ENCODE assay signal across 16 cellular contexts in genomic region chr4:122889726-122890125, GRCh38. TPM values are rescaled to one million over a fixed set of nuclear protein-coding genes. Genes with fewer than 3 reads are reported as not detected.
DNase-seq lines count a peak whose midpoint lies in the region; ATAC-seq, FAIRE-seq and TF ChIP-seq lines count a peak whose summit lies in the region.
"Had no signal": no experiment of that assay in that cellular context is flagged by ENCODE, and none has a peak within 500 bp of the region (broad histone marks: within the 10 kb centered on the region; RNA-seq: fewer than 3 reads in every experiment).

No MANE protein-coding gene starts in this region.

- no peaks in the 10 kb centered on the region for H3K9me1 ChIP-seq in endothelial cell of umbilical vein (replicated peaks; ENCODE audit: control insufficient read depth, extremely low read depth, insufficient read depth, low read length)

- peak overlapping the region; percentile 29 for H3K9ac ChIP-seq in endothelial cell of umbilical vein (replicated peaks; ENCODE audit: extremely low read depth, insufficient read depth, low read length)
- H3K9ac ChIP-seq: parathyroid adenoma had no signal

- peak; percentile 18 for DNase-seq in MG63
- DNase-seq in endothelial cell of umbilical vein (ENCODE audit: low read depth, low spot score): no peak
- no peak for DNase-seq in suprapubic skin (ENCODE audit: low spot score in 2 of 2)
- DNase-seq in activated naive CD4-positive, alpha-beta T cell treated with anti-CD3 and anti-CD28 coated beads for 36 hours: no peak
- DNase-seq in middle frontal gyrus (ENCODE audit: extremely low spot score, low spot score): no peak
- DNase-seq in DMS 273 treated with DMSO at 0.1 percent for 48 hours (lab: John Stamatoyannopoulos, UW): no peak
- DNase-seq: activated CD4-positive, alpha-beta T cell treated with anti-CD3 and anti-CD28 coated beads, Interleukin-2, amount 50 U/mL, for 1 hour; activated T-cell treated with anti-CD3 and anti-CD28 coated beads for 4 hours; anterior cingulate cortex; NCI-H146; stimulated activated CD4-positive, alpha-beta T cell treated with anti-CD3 and anti-CD28 coated beads, Interleukin-4, amount 100 ng/mL, for 1 hour; T-cell had no signal

- no peaks in the 10 kb centered on the region for H3K79me2 ChIP-seq in endothelial cell of umbilical vein (ENCODE audit: control insufficient read depth, insufficient read depth, low read length)
- H3K79me2 ChIP-seq: parathyroid adenoma had no signal

- no peaks in the 10 kb centered on the region for H3K27me3 Mint-ChIP-seq in activated naive CD4-positive, alpha-beta T cell treated with anti-CD3 and anti-CD28 coated beads for 36 hours (ENCODE audit: low read depth)
- H3K27me3 Mint-ChIP-seq: T-cell had no signal

- peak; percentile 71 for FAIRE-seq in endothelial cell of umbilical vein (lab: Jason Lieb, UNC)

- 30% methylated on average over 1 of the region's 1 CpG for WGBS in suprapubic skin

- intact Hi-C loops in endothelial cell of umbilical vein (cut with micrococcal nuclease): loop anchor here (2.0 kb wide), 1 partner anchor 63 kb away; the partner anchor contains the start of gene FGF2
- intact Hi-C loops in activated naive CD4-positive, alpha-beta T cell treated with anti-CD3 and anti-CD28 coated beads for 36 hours (cut with micrococcal nuclease): no loop called here

- no peaks in the 10 kb centered on the region for H3K36me3 Mint-ChIP-seq in activated naive CD4-positive, alpha-beta T cell treated with anti-CD3 and anti-CD28 coated beads for 36 hours (ENCODE audit: low read depth)

- no peak for TF ChIP-seq EP300 in suprapubic skin (IDR thresholded peaks at IDR 0.05)

- H3K27ac ChIP-seq in endothelial cell of umbilical vein (ENCODE audit: insufficient read depth, low read depth, low read length) (peak overlapping the region; percentile 66), suprapubic skin (peak overlapping the region; percentile 53)
- H3K27ac ChIP-seq: gastroesophageal sphincter, parathyroid adenoma had no signal

- peak; percentile 28 for ATAC-seq in GM21619 (IDR thresholded peaks at IDR 0.05; ENCODE audit: unreplicated experiment)
- no peak for ATAC-seq in HG02840 (IDR thresholded peaks at IDR 0.05; ENCODE audit: low FRiP score, unreplicated experiment)
- ATAC-seq: gastroesophageal sphincter, T-cell had no signal

- peak overlapping the region; percentile 70 for H3K4me2 ChIP-seq in endothelial cell of umbilical vein (ENCODE audit: insufficient read depth, low read length)

- H3K9me3 ChIP-seq in MG63: no peaks in the 10 kb centered on the region
- H3K9me3 ChIP-seq in endothelial cell of umbilical vein (replicated peaks; ENCODE audit: control insufficient read depth, insufficient read depth, low read length): no peaks in the 10 kb centered on the region
- H3K9me3 ChIP-seq in suprapubic skin: no peaks in the 10 kb centered on the region
- H3K9me3 ChIP-seq: gastroesophageal sphincter had no signal

- H3K27ac Mint-ChIP-seq in activated naive CD4-positive, alpha-beta T cell treated with anti-CD3 and anti-CD28 coated beads for 36 hours: no peak overlapping the region
- H3K27ac Mint-ChIP-seq: T-cell had no signal

- no peaks in the 10 kb centered on the region for H3K4me1 Mint-ChIP-seq in activated naive CD4-positive, alpha-beta T cell treated with anti-CD3 and anti-CD28 coated beads for 36 hours (ENCODE audit: low read depth)
- H3K4me1 Mint-ChIP-seq: T-cell had no signal

- H3K4me3 Mint-ChIP-seq in activated naive CD4-positive, alpha-beta T cell treated with anti-CD3 and anti-CD28 coated beads for 36 hours: no peak overlapping the region
- H3K4me3 Mint-ChIP-seq: T-cell had no signal

- dilution Hi-C loops in endothelial cell of umbilical vein (cut with MboI; ENCODE audit: extremely low pct_ligation_motif_present, low sequenced_read_pairs): no loop called here

- no peaks in the 10 kb centered on the region for H3K27me3 ChIP-seq in MG63
- H3K27me3 ChIP-seq in endothelial cell of umbilical vein (ENCODE audit: control insufficient read depth in 2 of 2, insufficient read depth in 2 of 2, low read length in 2 of 2): no peaks in the 10 kb centered on the region
- H3K27me3 ChIP-seq in suprapubic skin: no peaks in the 10 kb centered on the region
- H3K27me3 ChIP-seq: gastroesophageal sphincter had no signal

- peak overlapping the region; percentile 3 for H2AFZ ChIP-seq in endothelial cell of umbilical vein (ENCODE audit: low read depth, low read length)
- H2AFZ ChIP-seq: parathyroid adenoma had no signal

- H3K4me1 ChIP-seq in endothelial cell of umbilical vein (ENCODE audit: control insufficient read depth, extremely low read depth, insufficient read depth, low read length): peaks cover 22% of the 10 kb centered on the region
- H3K4me1 ChIP-seq in suprapubic skin: peaks cover 6% of the 10 kb centered on the region
- H3K4me1 ChIP-seq: parathyroid adenoma had no signal

- no peaks in the 10 kb centered on the region for H4K20me1 ChIP-seq in endothelial cell of umbilical vein (replicated peaks; ENCODE audit: control insufficient read depth, extremely low read depth, insufficient read depth, low read length)

- BruUV-seq in endothelial cell of umbilical vein (replicated peaks; lab: Mats Ljungman, UMichigan): no TSS peak

- no peak overlapping the region for H3K4me3 ChIP-seq in MG63
- H3K4me3 ChIP-seq in endothelial cell of umbilical vein (replicated peaks in 1 of 3; ENCODE audit: insufficient read depth in 1 of 3, low read depth in 1 of 3, low read length in 3 of 3): no peak overlapping the region
- no peak overlapping the region for H3K4me3 ChIP-seq in suprapubic skin
- H3K4me3 ChIP-seq: gastroesophageal sphincter had no signal

- TF ChIP-seq POLR2A in endothelial cell of umbilical vein (IDR thresholded peaks at IDR 0.05; ENCODE audit: low read depth, low read length) (no peak), suprapubic skin (IDR thresholded peaks at IDR 0.05) (no peak)

- TF ChIP-seq CTCF in endothelial cell of umbilical vein (IDR thresholded peaks at IDR 0.05; ENCODE audit: extremely low read depth in 1 of 2, insufficient read depth in 1 of 2, low read depth in 1 of 2, low read length in 2 of 2) (no peak), suprapubic skin (IDR thresholded peaks at IDR 0.05) (no peak)

- POLR2A ChIA-PET in endothelial cell of umbilical vein (lab: Charles Lee): interaction anchor here (0.6 kb wide), 1 partner anchor 71 kb away, joined by 5 read pairs; no protein-coding TSS in a partner anchor

- no peaks in the 10 kb centered on the region for H3K9me3 Mint-ChIP-seq in activated naive CD4-positive, alpha-beta T cell treated with anti-CD3 and anti-CD28 coated beads for 36 hours
- H3K9me3 Mint-ChIP-seq: T-cell had no signal

- H3K36me3 ChIP-seq in MG63 (peaks cover 80% of the 10 kb centered on the region), endothelial cell of umbilical vein (ENCODE audit: control insufficient read depth in 2 of 2, extremely low read depth in 1 of 2, insufficient read depth in 2 of 2, low read length in 2 of 2) (peaks cover 0 to 5% of the 10 kb centered on the region in 2 experiments), suprapubic skin (peaks cover 3% of the 10 kb centered on the region)

- CTCF ChIA-PET in endothelial cell of umbilical vein (lab: Charles Lee): interaction anchor here (0.7 to 2.3 kb wide), 3 partner anchors 38 to 157 kb away, joined by 3 to 6 read pairs (median 6); partner anchors contain the start of gene BBS12
- CTCF ChIA-PET in activated naive CD4-positive, alpha-beta T cell treated with anti-CD3 and anti-CD28 coated beads for 36 hours (lab: Charles Lee): no interaction called here

TF ChIP-seq in endothelial cell of umbilical vein, 7 proteins besides CTCF, POLR2A, EP300 and RAD21:
- TF ChIP-seq GATA2 (IDR thresholded peaks at IDR 0.05; ENCODE audit: insufficient read depth, insufficient read length, low read depth, low read length) (peak; percentile 2), POLR2AphosphoS5 (IDR thresholded peaks at IDR 0.05; ENCODE audit: insufficient read depth, low read depth, low read length) (no peak), MAX (IDR thresholded peaks at IDR 0.05; ENCODE audit: insufficient read depth, insufficient read length) (no peak), MYC (IDR thresholded peaks at IDR 0.05; ENCODE audit: low read depth, low read length) (no peak)

RNA-seq across cellular contexts. Expression of gene NUDT6, which starts 32.7 kb away (rescaled TPM):
- total RNA-seq in MG63 (2014; rRNA removed; shearing (Covaris generic); ENCODE audit: low replicate concordance): 17.9 and 34.5 TPM in 2 replicates
- total RNA-seq in endothelial cell of umbilical vein (5.4 TPM in 2 replicates), suprapubic skin (1 to 10 TPM; 5.3 to 8.1 (median 7.0) TPM)
- 5.1 and 5.7 TPM in 2 replicates for polyA plus RNA-seq in endothelial cell of umbilical vein
- polyA plus RNA-seq in endothelial cell of umbilical vein (2011; cell fraction: cytosol; rRNA removed): 5.0 and 6.0 TPM in 2 replicates
- polyA plus RNA-seq in endothelial cell of umbilical vein (2011; cell fraction: nucleus; rRNA removed): 9.8 and 11.6 TPM in 2 replicates
- 4.0 and 5.0 TPM in 2 replicates for polyA plus RNA-seq in endothelial cell of umbilical vein (2012)
- polyA minus RNA-seq in endothelial cell of umbilical vein: 1.7 and 3.4 TPM in 2 replicates
- polyA minus RNA-seq in endothelial cell of umbilical vein (2011; cell fraction: cytosol; rRNA and poly(A)+ RNA removed): 3.9 TPM
- 3.7 and 4.8 TPM in 2 replicates for polyA minus RNA-seq in endothelial cell of umbilical vein (2011; cell fraction: nucleus; rRNA and poly(A)+ RNA removed)
- 1 to 10 TPM; 4.8 to 5.1 TPM for total RNA-seq in activated naive CD4-positive, alpha-beta T cell treated with anti-CD3 and anti-CD28 coated beads for 36 hours
